ENCODE assay signal across 8 cellular contexts in the genomic region with DNA sequence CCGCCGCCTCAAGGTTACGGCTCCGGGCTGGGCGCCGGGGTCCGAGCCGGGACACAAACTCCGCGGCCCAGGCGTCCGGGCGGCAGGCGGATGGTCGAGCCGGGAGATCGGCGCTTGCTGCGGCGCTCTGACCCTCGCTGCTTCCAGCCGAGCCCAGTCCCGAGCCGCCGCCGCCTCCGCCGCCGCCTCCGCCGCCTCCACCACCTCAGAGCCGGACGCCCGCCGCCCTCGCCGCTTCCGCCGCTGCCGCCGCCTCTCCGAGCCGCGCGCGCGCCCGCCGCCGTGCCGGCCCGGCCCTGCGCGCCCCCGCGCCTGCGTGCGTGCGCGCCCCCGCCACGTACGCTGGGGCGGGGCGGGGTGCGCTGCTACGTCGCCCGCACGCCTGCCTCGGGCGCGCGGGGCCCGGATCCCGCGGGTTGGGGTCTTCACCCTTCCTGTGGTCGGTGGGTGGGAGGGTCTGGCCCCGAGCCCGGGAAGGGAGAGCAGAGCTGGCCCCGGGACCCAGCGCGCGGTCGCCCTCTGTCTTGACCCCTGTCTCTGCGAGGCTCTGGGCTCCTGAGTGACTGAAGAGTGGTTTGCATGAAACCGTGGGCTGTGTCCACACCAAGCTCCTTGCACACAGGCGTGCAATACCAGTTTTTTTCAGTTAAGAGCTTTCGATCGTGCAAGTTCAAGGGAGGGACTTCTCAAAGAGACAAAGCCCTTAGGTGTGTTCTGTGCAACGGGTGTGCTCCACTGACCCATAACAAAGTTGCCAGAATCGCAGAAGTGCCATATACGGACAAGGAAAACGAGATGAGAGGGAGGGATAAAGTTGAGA. TPM values are rescaled to one million over a fixed set of nuclear protein-coding genes. Genes with fewer than 3 reads are reported as not detected.
DNase-seq lines count a peak whose midpoint lies in the region; ATAC-seq and TF ChIP-seq lines count a peak whose summit lies in the region.

SMURF1 (minus strand) TSS at position 256 of the 820 bp plus-strand sequence. CDS start 328 bp downstream, outside the sequence.

- WGBS in lower leg skin, 2 donors, result 0 to 1% methylated on average over 8 of the region's 94 CpGs

- intact Hi-C loops in dorsolateral prefrontal cortex (cut with DNase I) (loop anchor here (2.0 to 10.0 kb wide), 5 partner anchors 37 to 261 kb away; partner anchors contain the start of genes ARPC1A (in 2 of the 2), BUD31 (in 1 of the 2) and PDAP1 (in 1 of the 2)), lower leg skin (cut with DNase I; ENCODE audit: low total_unique reads) (no loop called here)

- H3K4me3 ChIP-seq in dorsolateral prefrontal cortex, result peak within 1 kb of the TSS; percentile 71 to 99 (median 91)
- H3K4me3 ChIP-seq in lower leg skin (ENCODE audit: low read depth, poor library complexity, severe bottlenecking), result peak within 1 kb of the TSS; percentile 95

- ATAC-seq in GM18505 (IDR thresholded peaks at IDR 0.05; ENCODE audit: unreplicated experiment), result peak; percentile 72
- peak; percentile 63 for ATAC-seq in HG02973 (IDR thresholded peaks at IDR 0.05; ENCODE audit: unreplicated experiment)

- peak within 1 kb of the TSS; percentile 43 to 98 (median 92) for H3K27ac ChIP-seq in dorsolateral prefrontal cortex

- TF ChIP-seq POLR2A in GM18505 (IDR thresholded peaks at IDR 0.05; ENCODE audit: borderline replicate concordance, extremely low read depth, insufficient read depth, insufficient read length) (peak; percentile 83), lower leg skin (IDR thresholded peaks at IDR 0.05) (no peak)

- no peaks in the 10 kb centered on the region for H3K27me3 ChIP-seq in dorsolateral prefrontal cortex

- peak; percentile 35 for DNase-seq in A172 (ENCODE audit: low spot score)
- DNase-seq in NCI-H2227 treated with DMSO at 0.1 percent for 48 hours (lab: John Stamatoyannopoulos, UW), result peak; percentile 61
- peak; percentile 32 to 47 for DNase-seq in activated CD4-positive, alpha-beta T cell treated with anti-CD3 and anti-CD28 coated beads, Interleukin-2, amount 50 U/mL, for 24 hours (ENCODE audit: low read depth in 1 of 2, low spot score in 1 of 2)
- DNase-seq in dorsolateral prefrontal cortex, result peak; percentile 29 to 73 (median 62)
- DNase-seq in lower leg skin (ENCODE audit: low spot score in 2 of 2), result peak; percentile 58 to 94
- peak; percentile 62 for DNase-seq in stimulated activated CD4-positive, alpha-beta T cell treated with anti-CD3 and anti-CD28 coated beads, Interleukin-4, amount 100 ng/mL, for 24 hours

- TF ChIP-seq CTCF in dorsolateral prefrontal cortex (IDR thresholded peaks at IDR 0.05 in 54 of 56, conservative IDR thresholded peaks at IDR 0.05 in 2 of 56; ENCODE audit: low read depth in 1 of 56, partially characterized antibody in 56 of 56), result peak in 37 of 56 donors; percentile 8 to 55 (median 30)
- TF ChIP-seq CTCF in lower leg skin (IDR thresholded peaks at IDR 0.05), result no peak

RNA-seq across cellular contexts. Expression of gene SMURF1, which starts in this region (rescaled TPM):
- 19.7 and 20.0 TPM in 2 replicates for total RNA-seq in A172 (2014; rRNA removed; shearing (Covaris generic))
- total RNA-seq in dorsolateral prefrontal cortex (10 to 100 TPM; 23.6 to 40.5 (median 32.4) TPM), lower leg skin (10 to 100 TPM; 26.8 to 44.7 (median 31.5) TPM)

Comparison
In these comparisons a context has a peak if more than half of its experiments do, and no peak if none do; other contexts are left out.
1. Peak in every context shown above with its lines: DNase-seq, ATAC-seq, H3K4me3 ChIP-seq and H3K27ac ChIP-seq.
2. CTCF ChIP-seq: peak in dorsolateral prefrontal cortex (37 of 56); none in lower leg skin (0 of 3).